Comparison of ENCODE assay signal across 17 cellular contexts in the genomic region with DNA sequence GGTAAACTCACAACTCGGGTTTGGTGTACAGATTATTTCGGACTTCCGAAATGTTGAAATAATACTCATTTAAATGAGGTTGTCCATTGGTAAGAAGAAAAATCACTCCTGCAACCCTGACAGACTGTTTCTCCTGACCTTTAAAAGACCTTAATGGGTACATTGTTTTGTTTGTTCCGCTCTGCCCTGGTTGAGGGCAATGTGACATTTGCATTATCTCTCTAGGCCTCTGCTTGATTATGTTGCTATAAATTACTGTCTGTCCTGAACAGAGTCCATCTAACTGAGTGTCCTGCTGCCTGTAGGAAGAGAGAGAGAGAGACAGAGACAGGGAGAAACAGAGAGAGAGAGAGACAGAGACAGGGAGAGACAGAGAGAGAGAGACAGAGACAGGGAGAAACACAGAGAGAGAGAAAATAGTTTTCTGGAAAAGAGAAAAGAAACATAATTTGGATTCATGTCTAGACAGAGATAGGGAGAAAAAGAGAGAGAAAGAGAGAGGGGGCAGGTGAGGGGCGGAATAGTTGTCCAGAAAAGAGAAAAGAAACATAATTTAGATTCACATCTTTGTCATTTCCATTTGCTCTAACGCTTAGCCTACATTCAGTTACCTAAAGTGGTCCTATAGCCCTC.
"Had no signal": no experiment of that assay in that cellular context is flagged by ENCODE, and none has a peak within 500 bp of the region (broad histone marks: within the 10 kb centered on the region; RNA-seq: fewer than 3 reads in every experiment).

No MANE protein-coding gene starts in this region.

- DNase-seq: activated CD4-positive, alpha-beta T cell treated with anti-CD3 and anti-CD28 coated beads, Interleukin-2, amount 10 ng/mL, durations not matched to agents 7 days and 5 days; activated CD8-positive, alpha-beta memory T cell treated with anti-CD3 and anti-CD28 coated beads for 24 hours; amygdala; lower lobe of right lung; naive B cell; SK-N-SH; spleen; stimulated activated CD4-positive, alpha-beta T cell treated with anti-CD3 and anti-CD28 coated beads, Interleukin-2, amount 100 ng/mL, for 24 hours; stimulated activated naive CD4-positive, alpha-beta T cell treated with Interleukin-2 at 50 U/mL for 16 hours; upper lobe of left lung had no signal

- H3K4me3 ChIP-seq: lower lobe of right lung, right lobe of liver, spleen, upper lobe of left lung had no signal

- H3K36me3 ChIP-seq: lower lobe of right lung, right lobe of liver, upper lobe of left lung had no signal

- H3K4me1 Mint-ChIP-seq: WTC11 had no signal

- H3K9me3 ChIP-seq: lower lobe of right lung, right lobe of liver, SK-N-SH, upper lobe of left lung had no signal

- H3K36me3 Mint-ChIP-seq: WTC11 had no signal

- H3K27me3 ChIP-seq: right lobe of liver, spleen, upper lobe of left lung had no signal

- H3K27ac Mint-ChIP-seq: activated CD4-positive, alpha-beta T cell treated with anti-CD3 and anti-CD28 coated beads, Interleukin-2, amount 10 ng/mL, durations not matched to agents 7 days and 5 days; WTC11 had no signal

- H3K27ac ChIP-seq: lower lobe of right lung, right lobe of liver, upper lobe of left lung had no signal

- H3K4me3 Mint-ChIP-seq: activated CD4-positive, alpha-beta T cell treated with anti-CD3 and anti-CD28 coated beads, Interleukin-2, amount 10 ng/mL, durations not matched to agents 7 days and 5 days; activated naive CD4-positive, alpha-beta T cell treated with anti-CD3 and anti-CD28 coated beads, Interleukin-2, amount 50 U/mL, for 24 hours; WTC11 had no signal

- H3K4me1 ChIP-seq: right lobe of liver had no signal

- ATAC-seq: lower lobe of right lung, WTC11 had no signal

- H3K27me3 Mint-ChIP-seq: activated CD4-positive, alpha-beta T cell treated with anti-CD3 and anti-CD28 coated beads, Interleukin-2, amount 10 ng/mL, durations not matched to agents 7 days and 5 days; activated naive CD4-positive, alpha-beta T cell treated with anti-CD3 and anti-CD28 coated beads, Interleukin-2, amount 50 U/mL, for 24 hours; naive B cell had no signal

- FAIRE-seq: colon, endothelial cell of umbilical vein, frontal cortex, keratinocyte had no signal
